Comparison of ENCODE assay signal across 8 cellular contexts in the genomic region with DNA sequence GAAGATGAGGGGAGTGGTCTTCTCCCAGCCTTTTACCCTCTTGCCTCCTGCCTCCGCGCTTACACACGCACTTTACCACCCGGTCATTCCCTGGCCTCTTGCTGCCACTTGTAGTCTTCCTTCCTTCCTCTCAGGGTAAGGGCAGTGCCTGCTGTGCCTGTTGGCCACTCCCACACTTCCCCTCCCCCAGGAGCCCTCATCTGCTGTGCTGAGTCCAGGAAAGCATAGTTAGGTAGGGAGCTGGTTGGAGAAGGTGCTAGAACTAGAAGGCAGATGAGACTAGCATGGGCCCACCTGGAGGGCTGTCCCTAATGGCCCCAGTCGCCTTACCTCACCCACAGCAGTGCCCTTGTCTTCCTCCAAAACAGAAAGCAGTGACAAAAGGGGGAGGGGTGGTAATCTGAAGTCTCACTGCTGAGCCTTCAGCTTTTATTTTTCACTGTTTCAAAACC. TPM values are rescaled to one million over a fixed set of nuclear protein-coding genes. Genes with fewer than 3 reads are reported as not detected.
DNase-seq lines count a peak whose midpoint lies in the region; ATAC-seq and TF ChIP-seq lines count a peak whose summit lies in the region.

No MANE protein-coding gene starts in this region.

- no peaks in the 10 kb centered on the region for H3K36me3 ChIP-seq in breast epithelium

- no peaks in the 10 kb centered on the region for H3K9me3 Mint-ChIP-seq in mesothelial cell of epicardium

- peaks cover 64% of the 10 kb centered on the region for H3K4me1 Mint-ChIP-seq in mesothelial cell of epicardium

- H3K27me3 Mint-ChIP-seq in mesothelial cell of epicardium (ENCODE audit: low read depth), result no peaks in the 10 kb centered on the region

- no peaks in the 10 kb centered on the region for H3K36me3 Mint-ChIP-seq in mesothelial cell of epicardium

- H3K4me1 ChIP-seq in breast epithelium, result peaks cover 20 to 31% of the 10 kb centered on the region in 2 donors

- ATAC-seq in GM18909 (IDR thresholded peaks at IDR 0.05; ENCODE audit: poor library complexity, unreplicated experiment), result no peak
- ATAC-seq in HG03469 (IDR thresholded peaks at IDR 0.05; ENCODE audit: unreplicated experiment), result no peak

- intact Hi-C loops in breast epithelium (cut with DNase I; ENCODE audit: low total_unique reads), result no loop called here

- no peak for TF ChIP-seq CTCF in breast epithelium (IDR thresholded peaks at IDR 0.05)
- TF ChIP-seq CTCF in mesothelial cell of epicardium (IDR thresholded peaks at IDR 0.05; ENCODE audit: unreplicated experiment), result no peak

- H3K27me3 ChIP-seq in breast epithelium, result no peaks in the 10 kb centered on the region

- no peak overlapping the region for H3K4me3 ChIP-seq in breast epithelium

- H3K4me3 Mint-ChIP-seq in mesothelial cell of epicardium, result peak overlapping the region; percentile 36

- H3K27ac ChIP-seq in breast epithelium, result peak overlapping the region; percentile 85 to 89

- H3K27ac Mint-ChIP-seq in mesothelial cell of epicardium, result peak overlapping the region; percentile 98

- TF ChIP-seq POLR2A in breast epithelium (IDR thresholded peaks at IDR 0.05), result no peak

- DNase-seq in DMS53 treated with DMSO at 0.1 percent for 48 hours (lab: John Stamatoyannopoulos, UW; ENCODE audit: unreplicated experiment) (peak; percentile 42), NCI-H2227 (lab: John Stamatoyannopoulos, UW; ENCODE audit: unreplicated experiment) (peak; percentile 58), breast epithelium (ENCODE audit: low spot score in 2 of 2) (peak in 1 of 2 donors; percentile 63), mesothelial cell of epicardium (ENCODE audit: low spot score in 2 of 2, unreplicated experiment in 2 of 2) (peak in 1 of 2 experiments; percentile 46), foreskin melanocyte (no peak)
- DNase-seq in effector CD4-positive, alpha-beta T cell, result no peak

- no peaks in the 10 kb centered on the region for H3K9me3 ChIP-seq in breast epithelium

RNA-seq across cellular contexts. Expression of a gene that starts 54.3 kb away (rescaled TPM):
- total RNA-seq in breast epithelium, result 100 to 1,000 TPM; 411 to 543 (median 424) TPM
- 533 to 567 TPM (median 547 TPM) in 3 replicates for total RNA-seq in mesothelial cell of epicardium

Comparison
In these comparisons a context has a peak if more than half of its experiments do, and no peak if none do; other contexts are left out.
1. DNase-seq: peak in DMS53 treated with DMSO at 0.1 percent for 48 hours (single experiment) and NCI-H2227 (single experiment); none in foreskin melanocyte (single experiment) and effector CD4-positive, alpha-beta T cell (single experiment).